1 cellular context compared by ENCODE assay signal in the genomic region with DNA sequence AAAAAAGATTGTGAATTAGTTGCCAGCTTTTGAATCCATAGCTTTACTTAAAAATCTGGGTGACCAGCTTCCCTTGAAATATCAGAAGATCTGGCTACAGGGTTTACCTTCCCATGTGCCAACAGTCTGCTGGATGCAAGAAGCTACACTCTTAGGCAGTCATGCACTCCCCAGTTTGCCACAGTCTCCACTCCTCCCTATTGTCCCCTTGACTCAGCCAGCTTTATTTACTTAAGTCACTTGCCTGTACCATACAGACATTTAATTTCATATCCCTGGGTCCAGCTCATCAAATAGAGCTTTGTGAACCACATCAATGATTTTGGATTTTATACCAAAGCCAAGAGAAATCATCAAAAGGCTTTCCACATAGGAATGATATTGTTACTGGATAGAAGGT.
TF ChIP-seq lines count a peak whose summit lies in the region.

No MANE protein-coding gene starts in this region.

TF ChIP-seq in GM23338, 12 proteins besides CTCF, POLR2A, EP300 and RAD21 (continued from another document):
- TF ChIP-seq, protein P1, sequence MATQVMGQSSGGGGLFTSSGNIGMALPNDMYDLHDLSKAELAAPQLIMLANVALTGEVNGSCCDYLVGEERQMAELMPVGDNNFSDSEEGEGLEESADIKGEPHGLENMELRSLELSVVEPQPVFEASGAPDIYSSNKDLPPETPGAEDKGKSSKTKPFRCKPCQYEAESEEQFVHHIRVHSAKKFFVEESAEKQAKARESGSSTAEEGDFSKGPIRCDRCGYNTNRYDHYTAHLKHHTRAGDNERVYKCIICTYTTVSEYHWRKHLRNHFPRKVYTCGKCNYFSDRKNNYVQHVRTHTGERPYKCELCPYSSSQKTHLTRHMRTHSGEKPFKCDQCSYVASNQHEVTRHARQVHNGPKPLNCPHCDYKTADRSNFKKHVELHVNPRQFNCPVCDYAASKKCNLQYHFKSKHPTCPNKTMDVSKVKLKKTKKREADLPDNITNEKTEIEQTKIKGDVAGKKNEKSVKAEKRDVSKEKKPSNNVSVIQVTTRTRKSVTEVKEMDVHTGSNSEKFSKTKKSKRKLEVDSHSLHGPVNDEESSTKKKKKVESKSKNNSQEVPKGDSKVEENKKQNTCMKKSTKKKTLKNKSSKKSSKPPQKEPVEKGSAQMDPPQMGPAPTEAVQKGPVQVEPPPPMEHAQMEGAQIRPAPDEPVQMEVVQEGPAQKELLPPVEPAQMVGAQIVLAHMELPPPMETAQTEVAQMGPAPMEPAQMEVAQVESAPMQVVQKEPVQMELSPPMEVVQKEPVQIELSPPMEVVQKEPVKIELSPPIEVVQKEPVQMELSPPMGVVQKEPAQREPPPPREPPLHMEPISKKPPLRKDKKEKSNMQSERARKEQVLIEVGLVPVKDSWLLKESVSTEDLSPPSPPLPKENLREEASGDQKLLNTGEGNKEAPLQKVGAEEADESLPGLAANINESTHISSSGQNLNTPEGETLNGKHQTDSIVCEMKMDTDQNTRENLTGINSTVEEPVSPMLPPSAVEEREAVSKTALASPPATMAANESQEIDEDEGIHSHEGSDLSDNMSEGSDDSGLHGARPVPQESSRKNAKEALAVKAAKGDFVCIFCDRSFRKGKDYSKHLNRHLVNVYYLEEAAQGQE (IDR thresholded peaks at IDR 0.05; ENCODE audit: unreplicated experiment): no peak
- TF ChIP-seq, protein P2, sequence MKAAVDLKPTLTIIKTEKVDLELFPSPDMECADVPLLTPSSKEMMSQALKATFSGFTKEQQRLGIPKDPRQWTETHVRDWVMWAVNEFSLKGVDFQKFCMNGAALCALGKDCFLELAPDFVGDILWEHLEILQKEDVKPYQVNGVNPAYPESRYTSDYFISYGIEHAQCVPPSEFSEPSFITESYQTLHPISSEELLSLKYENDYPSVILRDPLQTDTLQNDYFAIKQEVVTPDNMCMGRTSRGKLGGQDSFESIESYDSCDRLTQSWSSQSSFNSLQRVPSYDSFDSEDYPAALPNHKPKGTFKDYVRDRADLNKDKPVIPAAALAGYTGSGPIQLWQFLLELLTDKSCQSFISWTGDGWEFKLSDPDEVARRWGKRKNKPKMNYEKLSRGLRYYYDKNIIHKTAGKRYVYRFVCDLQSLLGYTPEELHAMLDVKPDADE (IDR thresholded peaks at IDR 0.05): no peak
- TF ChIP-seq JUNB (IDR thresholded peaks at IDR 0.05; ENCODE audit: unreplicated experiment): no peak
